In genomic region chr11:45803981-45804805, GRCh38 we compare ENCODE assay signal across 8 cellular contexts. TPM values are rescaled to one million over a fixed set of nuclear protein-coding genes. Genes with fewer than 3 reads are reported as not detected.
DNase-seq lines count a peak whose midpoint lies in the region; ATAC-seq, FAIRE-seq and TF ChIP-seq lines count a peak whose summit lies in the region.

No MANE protein-coding gene starts in this region.

- DNase-seq in COLO668 (lab: John Stamatoyannopoulos, UW; ENCODE audit: unreplicated experiment) = peak; percentile 90
- peak; percentile 47 for DNase-seq in NCI-H1092 treated with DMSO at 0.1 percent for 48 hours (lab: John Stamatoyannopoulos, UW)
- DNase-seq in activated CD4-positive, CD25-positive, alpha-beta regulatory T cell (lab: John Stamatoyannopoulos, UW) = peak; percentile 24 to 47 (median 40)
- peak; percentile 59 for DNase-seq in central memory CD4-positive, alpha-beta T cell
- no peak for DNase-seq in keratinocyte (ENCODE audit: low read depth, low spot score)
- DNase-seq in stimulated activated CD4-positive, alpha-beta T cell treated with anti-CD3 and anti-CD28 coated beads, Interleukin-12 subunit alpha, Interleukin-12 subunit beta, amount 100 ng/mL, for 24 hours (ENCODE audit: low read depth in 2 of 2) = peak; percentile 41 to 52
- DNase-seq in NK-92 (lab: John Stamatoyannopoulos, UW; ENCODE audit: unreplicated experiment) = no peak

- H3K27me3 ChIP-seq in keratinocyte (ENCODE audit: control insufficient read depth, extremely low read depth, insufficient read depth, low read length) = no peaks in the 10 kb centered on the region

- peak; percentile 32 for ATAC-seq in GM21786 (IDR thresholded peaks at IDR 0.05; ENCODE audit: unreplicated experiment)

- FAIRE-seq in keratinocyte (lab: Jason Lieb, UNC) = no peak

- H3K4me2 ChIP-seq in keratinocyte (ENCODE audit: control insufficient read depth, extremely low read depth, insufficient read depth, low read depth, low read length) = peak overlapping the region; percentile 92

- H3K9ac ChIP-seq in keratinocyte (ENCODE audit: control insufficient read depth, extremely low read depth, insufficient read depth, low read length) = peak overlapping the region; percentile 89

- H4K20me1 ChIP-seq in keratinocyte (ENCODE audit: control insufficient read depth, extremely low read depth, insufficient read depth, low read length) = peaks cover 4% of the 10 kb centered on the region

- peaks cover 24% of the 10 kb centered on the region for H3K4me1 ChIP-seq in keratinocyte (ENCODE audit: control insufficient read depth, extremely low read depth, insufficient read depth, low read length)

- H3K79me2 ChIP-seq in keratinocyte (ENCODE audit: control insufficient read depth, insufficient read depth, low read length) = peaks cover 27% of the 10 kb centered on the region

- peaks cover 2% of the 10 kb centered on the region for H3K9me1 ChIP-seq in keratinocyte (ENCODE audit: control insufficient read depth, extremely low read depth, insufficient read depth, low read length)

- dilution Hi-C loops in keratinocyte (cut with MboI; ENCODE audit: extremely low pct_ligation_motif_present, low sequenced_read_pairs) = no loop called here

- H2AFZ ChIP-seq in keratinocyte (ENCODE audit: control insufficient read depth, low read length) = peak overlapping the region; percentile 84

- H3K36me3 ChIP-seq in keratinocyte (ENCODE audit: control insufficient read depth in 2 of 2, extremely low read depth in 1 of 2, insufficient read depth in 2 of 2, low read length in 2 of 2) = peaks cover 4 to 13% of the 10 kb centered on the region in 2 experiments

- peak overlapping the region; percentile 54 to 95 (median 79) for H3K4me3 ChIP-seq in keratinocyte (ENCODE audit: control insufficient read depth in 2 of 3, extremely low read depth in 1 of 3, insufficient read depth in 2 of 3, low read depth in 1 of 3, low read length in 3 of 3)

- peak overlapping the region; percentile 43 for H3K27ac ChIP-seq in keratinocyte (ENCODE audit: control insufficient read depth, insufficient read depth, low read length)

- peak in 1 of 3 experiments; percentile 10 for TF ChIP-seq CTCF in keratinocyte (optimal IDR thresholded peaks at IDR 0.05 in 1 of 3, IDR thresholded peaks at IDR 0.05 in 1 of 3, conservative IDR thresholded peaks at IDR 0.05 in 1 of 3; ENCODE audit: extremely low read depth in 1 of 3, insufficient read depth in 2 of 3, low read length in 3 of 3)

- H3K9me3 ChIP-seq in keratinocyte (ENCODE audit: control insufficient read depth, low read depth, low read length) = no peaks in the 10 kb centered on the region

RNA-seq across cellular contexts. Expression of gene SLC35C1, which starts 0.8 kb away (rescaled TPM):
- 4.9 to 8.4 TPM (median 6.2 TPM) in 3 replicates for polyA plus RNA-seq in keratinocyte
- 2.2 TPM for polyA plus RNA-seq in keratinocyte (2011; ENCODE audit: low read depth)
- polyA plus RNA-seq in keratinocyte (2011; cell fraction: cytosol; rRNA removed) = 6.2 and 12.6 TPM in 2 replicates
- polyA plus RNA-seq in keratinocyte (2011; cell fraction: nucleus; rRNA removed) = 11.4 and 15.7 TPM in 2 replicates
- 7.6 and 18.7 TPM in 2 replicates for polyA plus RNA-seq in keratinocyte (2012; ENCODE audit: low replicate concordance)
- polyA minus RNA-seq in keratinocyte = 5.3 to 23.3 TPM (median 9.3 TPM) in 3 replicates
- 26.9 TPM for polyA minus RNA-seq in keratinocyte (2011; cell fraction: cytosol; rRNA and poly(A)+ RNA removed)
- 17.1 and 20.6 TPM in 2 replicates for polyA minus RNA-seq in keratinocyte (2011; cell fraction: nucleus; rRNA and poly(A)+ RNA removed)

RNA-seq across cellular contexts. Expression of gene CRY2, which starts 43.1 kb away (rescaled TPM):
- polyA plus RNA-seq in keratinocyte = 7.2 to 8.9 TPM (median 7.9 TPM) in 3 replicates
- polyA plus RNA-seq in keratinocyte (2011; ENCODE audit: low read depth) = 9.4 TPM
- polyA plus RNA-seq in keratinocyte (2011; cell fraction: cytosol; rRNA removed) = 3.9 and 4.9 TPM in 2 replicates
- polyA plus RNA-seq in keratinocyte (2011; cell fraction: nucleus; rRNA removed) = 20.2 and 24.0 TPM in 2 replicates
- 5.7 and 8.1 TPM in 2 replicates for polyA plus RNA-seq in keratinocyte (2012; ENCODE audit: low replicate concordance)
- 16.9 to 18.6 TPM (median 17.4 TPM) in 3 replicates for polyA minus RNA-seq in keratinocyte
- 8.4 TPM for polyA minus RNA-seq in keratinocyte (2011; cell fraction: cytosol; rRNA and poly(A)+ RNA removed)
- polyA minus RNA-seq in keratinocyte (2011; cell fraction: nucleus; rRNA and poly(A)+ RNA removed) = 9.6 and 16.1 TPM in 2 replicates

Comparison
In these comparisons a context has a peak if more than half of its experiments do, and no peak if none do; other contexts are left out.
1. DNase-seq: peak in COLO668 (single experiment), NCI-H1092 treated with DMSO at 0.1 percent for 48 hours (single experiment), activated CD4-positive, CD25-positive, alpha-beta regulatory T cell (4 of 4), central memory CD4-positive, alpha-beta T cell (single experiment) and stimulated activated CD4-positive, alpha-beta T cell treated with anti-CD3 and anti-CD28 coated beads, Interleukin-12 subunit alpha, Interleukin-12 subunit beta, amount 100 ng/mL, for 24 hours (2 of 2); none in keratinocyte (single experiment) and NK-92 (single experiment).